18 cellular contexts compared by ENCODE assay signal in genomic region chr13:25762288-25762687, GRCh38.
DNase-seq lines count a peak whose midpoint lies in the region; ATAC-seq and TF ChIP-seq lines count a peak whose summit lies in the region.
"Had no signal": no experiment of that assay in that cellular context is flagged by ENCODE, and none has a peak within 500 bp of the region (broad histone marks: within the 10 kb centered on the region; RNA-seq: fewer than 3 reads in every experiment).

No MANE protein-coding gene starts in this region.

- intact Hi-C loops in Calu3 (cut with micrococcal nuclease; ENCODE audit: unreplicated experiment), result no loop called here

- peaks cover 2% of the 10 kb centered on the region for H3K27me3 Mint-ChIP-seq in activated T-cell treated with anti-CD3 and anti-CD28 coated beads, Interleukin-2, amount 50 U/mL, for 24 hours
- no peaks in the 10 kb centered on the region for H3K27me3 Mint-ChIP-seq in activated naive CD8-positive, alpha-beta T cell treated with anti-CD3 and anti-CD28 coated beads for 36 hours
- peaks cover 42% of the 10 kb centered on the region for H3K27me3 Mint-ChIP-seq in Calu3 (ENCODE audit: unreplicated experiment)

- H3K4me3 ChIP-seq in DND-41 (ENCODE audit: low read depth in 1 of 2, low read length in 2 of 2) (no peak overlapping the region), OCI-LY3 (ENCODE audit: low read length) (peak overlapping the region; percentile 66)

- H3K4me1 ChIP-seq in DND-41 (ENCODE audit: insufficient read depth, low read length), result peaks cover 16% of the 10 kb centered on the region
- peaks cover 25% of the 10 kb centered on the region for H3K4me1 ChIP-seq in OCI-LY3 (ENCODE audit: low read length)

- ATAC-seq in DND-41 (ENCODE audit: insufficient read depth, low read depth), result 0 out of 3 replicates have a peak, but pooled peaks have one; percentile 44
- no peak for ATAC-seq in GM18868 (IDR thresholded peaks at IDR 0.05; ENCODE audit: unreplicated experiment)
- ATAC-seq: PC-3 had no signal

- H3K4me2 ChIP-seq in DND-41 (ENCODE audit: insufficient read depth, low read length) (no peak overlapping the region), OCI-LY3 (ENCODE audit: low read length) (peak overlapping the region; percentile 75)

- no peaks in the 10 kb centered on the region for H3K27me3 ChIP-seq in DND-41 (ENCODE audit: insufficient read depth, low read length, poor library complexity)
- H3K27me3 ChIP-seq in OCI-LY3 (ENCODE audit: low read depth, low read length), result 0 out of 2 replicates have a peak, but pooled peaks cover 3% of the 10 kb centered on the region

- H3K9ac ChIP-seq in DND-41 (ENCODE audit: low read depth, low read length) (no peak overlapping the region), OCI-LY3 (ENCODE audit: low read length) (no peak overlapping the region)

- H3K9me3 ChIP-seq in DND-41 (ENCODE audit: insufficient read depth, low read length, severe bottlenecking) (no peaks in the 10 kb centered on the region), OCI-LY3 (ENCODE audit: insufficient read depth, low read length) (0 out of 2 replicates have a peak, but pooled peaks cover 7% of the 10 kb centered on the region)

- H4K20me1 ChIP-seq in DND-41 (ENCODE audit: insufficient read depth, low read length) (no peaks in the 10 kb centered on the region), OCI-LY3 (ENCODE audit: insufficient read depth, low read length) (no peaks in the 10 kb centered on the region)

- no peak overlapping the region for H3K4me3 Mint-ChIP-seq in activated T-cell treated with anti-CD3 and anti-CD28 coated beads, Interleukin-2, amount 50 U/mL, for 24 hours
- H3K4me3 Mint-ChIP-seq in activated naive CD8-positive, alpha-beta T cell treated with anti-CD3 and anti-CD28 coated beads for 36 hours, result no peak overlapping the region
- H3K4me3 Mint-ChIP-seq in Calu3 (ENCODE audit: low read depth, unreplicated experiment), result no peak overlapping the region

- H3K79me2 ChIP-seq in DND-41 (ENCODE audit: insufficient read depth, low read length) (no peaks in the 10 kb centered on the region), OCI-LY3 (ENCODE audit: low read length) (no peaks in the 10 kb centered on the region)

- H3K27ac Mint-ChIP-seq in activated T-cell treated with anti-CD3 and anti-CD28 coated beads, Interleukin-2, amount 50 U/mL, for 24 hours, result peak overlapping the region; percentile 55
- H3K27ac Mint-ChIP-seq in activated naive CD8-positive, alpha-beta T cell treated with anti-CD3 and anti-CD28 coated beads for 36 hours, result peak overlapping the region; percentile 63
- H3K27ac Mint-ChIP-seq in Calu3 (ENCODE audit: unreplicated experiment), result no peak overlapping the region
- H3K27ac Mint-ChIP-seq: CD8-positive, alpha-beta memory T cell had no signal

- no peak for DNase-seq in activated T-cell treated with anti-CD3 and anti-CD28 coated beads, Interleukin-2, amount 50 U/mL, for 24 hours
- no peak for DNase-seq in activated T-cell treated with anti-CD3 and anti-CD28 coated beads, Interleukin-2, amount 50 U/mL, for 1 hour
- DNase-seq in DND-41, result no peak
- no peak for DNase-seq in activated naive CD8-positive, alpha-beta T cell treated with anti-CD3 and anti-CD28 coated beads for 36 hours
- no peak for DNase-seq in Calu3
- DNase-seq: ACHN; C1 segment of cervical spinal cord; CD8-positive, alpha-beta memory T cell; KBM-7; MV-4-11; NCI-H1694 treated with DMSO at 0.1 percent for 48 hours; NCI-H226; NCI-H82; PC-3; RPMI8226; SHP77 treated with DMSO at 0.1 percent for 48 hours had no signal

- no TSS peak for BruUV-seq in Calu3 (replicated peaks; lab: Mats Ljungman, UMichigan)

- H3K9me3 Mint-ChIP-seq in activated T-cell treated with anti-CD3 and anti-CD28 coated beads, Interleukin-2, amount 50 U/mL, for 24 hours, result peaks cover 8% of the 10 kb centered on the region
- H3K9me3 Mint-ChIP-seq in activated naive CD8-positive, alpha-beta T cell treated with anti-CD3 and anti-CD28 coated beads for 36 hours, result no peaks in the 10 kb centered on the region
- H3K9me3 Mint-ChIP-seq in Calu3 (ENCODE audit: low read depth, unreplicated experiment), result no peaks in the 10 kb centered on the region

- H3K4me1 Mint-ChIP-seq in activated T-cell treated with anti-CD3 and anti-CD28 coated beads, Interleukin-2, amount 50 U/mL, for 24 hours (ENCODE audit: low read depth), result peaks cover 23% of the 10 kb centered on the region
- H3K4me1 Mint-ChIP-seq in activated naive CD8-positive, alpha-beta T cell treated with anti-CD3 and anti-CD28 coated beads for 36 hours, result peaks cover 17% of the 10 kb centered on the region
- no peaks in the 10 kb centered on the region for H3K4me1 Mint-ChIP-seq in Calu3 (ENCODE audit: low read depth, unreplicated experiment)

- CTCF ChIA-PET in Calu3 (lab: Charles Lee), result interaction anchor here (1.1 kb wide), 1 partner anchor 15 kb away, joined by 3 read pairs; no protein-coding TSS in a partner anchor

- H3K27ac ChIP-seq in DND-41 (ENCODE audit: low read length) (no peak overlapping the region), OCI-LY3 (ENCODE audit: low read length) (no peak overlapping the region)

- H2AFZ ChIP-seq in DND-41 (ENCODE audit: low read depth, low read length) (no peak overlapping the region), OCI-LY3 (ENCODE audit: low read depth, low read length) (peak overlapping the region; percentile 40; the same call in 1 of the 2 replicates)

- TF ChIP-seq CTCF in DND-41 (IDR thresholded peaks at IDR 0.05; ENCODE audit: borderline replicate concordance, extremely low read depth, low read length, poor library complexity, severe bottlenecking) (no peak), OCI-LY3 (IDR thresholded peaks at IDR 0.05; ENCODE audit: low read depth, low read length) (no peak), Calu3 (IDR thresholded peaks at IDR 0.05; ENCODE audit: unreplicated experiment) (no peak)

- no peaks in the 10 kb centered on the region for H3K36me3 Mint-ChIP-seq in activated T-cell treated with anti-CD3 and anti-CD28 coated beads, Interleukin-2, amount 50 U/mL, for 24 hours (ENCODE audit: low read depth)
- peaks cover 1% of the 10 kb centered on the region for H3K36me3 Mint-ChIP-seq in activated naive CD8-positive, alpha-beta T cell treated with anti-CD3 and anti-CD28 coated beads for 36 hours
- H3K36me3 Mint-ChIP-seq in Calu3 (ENCODE audit: insufficient read depth, unreplicated experiment), result no peaks in the 10 kb centered on the region
- H3K36me3 Mint-ChIP-seq: CD8-positive, alpha-beta memory T cell had no signal

- H3K36me3 ChIP-seq in DND-41 (ENCODE audit: insufficient read depth, low read length) (no peaks in the 10 kb centered on the region), OCI-LY3 (replicated peaks; ENCODE audit: low read depth, low read length) (peaks cover 9% of the 10 kb centered on the region)
